In the genomic region with DNA sequence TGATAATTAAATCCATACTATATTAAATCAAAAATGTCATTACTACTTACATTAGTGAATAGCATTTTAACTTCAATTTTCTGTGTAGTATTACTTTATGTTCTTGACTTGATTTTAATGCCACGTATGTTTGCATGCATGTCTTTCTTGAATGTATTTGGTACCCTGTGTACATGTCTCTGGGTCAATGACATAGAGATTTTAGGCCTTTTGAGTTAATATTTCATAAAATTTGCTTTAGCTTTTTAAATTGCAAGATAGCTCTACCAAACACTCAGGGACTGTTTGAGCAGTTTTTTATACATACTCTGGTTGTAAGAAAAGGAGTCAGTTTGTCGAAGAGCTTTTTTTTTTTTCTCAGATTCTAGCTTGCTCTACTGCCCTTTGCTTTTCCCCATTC, we compare ENCODE assay signal across 14 cellular contexts. TPM values are rescaled to one million over a fixed set of nuclear protein-coding genes. Genes with fewer than 3 reads are reported as not detected.
DNase-seq lines count a peak whose midpoint lies in the region; ATAC-seq and TF ChIP-seq lines count a peak whose summit lies in the region.
"Had no signal": no experiment of that assay in that cellular context is flagged by ENCODE, and none has a peak within 500 bp of the region (broad histone marks: within the 10 kb centered on the region; RNA-seq: fewer than 3 reads in every experiment).

No MANE protein-coding gene starts in this region.

- POLR2A ChIA-PET in activated CD8-positive, alpha-beta T cell treated with anti-CD3 and anti-CD28 coated beads for 36 hours (lab: Charles Lee), result interaction anchor here (0.6 to 2.3 kb wide), 4 partner anchors 8 to 44 kb away, joined by 4 to 9 read pairs (median 8); partner anchors contain the start of gene C1orf56
- POLR2A ChIA-PET in activated CD8-positive, alpha-beta T cell treated with anti-CD3 and anti-CD28 coated beads, Interleukin-2, amount 10 ng/mL, durations not matched to agents 7 days and 5 days (lab: Charles Lee), result interaction anchor here (1.1 to 5.8 kb wide), 3 partner anchors 9 to 96 kb away, joined by 3 to 51 read pairs (median 3); partner anchors contain the start of gene GABPB2
- POLR2A ChIA-PET in WTC11 (lab: Charles Lee), result interaction anchor here (0.7 to 1.7 kb wide), 2 partner anchors 10 to 73 kb away, joined by 3 to 5 read pairs; no protein-coding TSS in a partner anchor

- H3K4me3 ChIP-seq in hepatocyte (peak overlapping the region; percentile 99), smooth muscle cell (peak overlapping the region; percentile 100)
- H3K4me3 ChIP-seq: tibial artery had no signal

- no peak for ATAC-seq in activated CD8-positive, alpha-beta T cell treated with anti-CD3 and anti-CD28 coated beads for 36 hours
- no peak for ATAC-seq in activated CD8-positive, alpha-beta T cell treated with anti-CD3 and anti-CD28 coated beads, Interleukin-2, amount 10 ng/mL, durations not matched to agents 7 days and 5 days
- ATAC-seq in WTC11 (no peak), GM21360 (IDR thresholded peaks at IDR 0.05; ENCODE audit: unreplicated experiment) (no peak)
- ATAC-seq in activated CD4-positive, CD25-positive, alpha-beta regulatory T cell treated with anti-CD3 and anti-CD28 coated beads, Interleukin-2, amount 50 U/mL, for 24 hours, result no peak

- no peak overlapping the region for H3K27ac Mint-ChIP-seq in activated CD8-positive, alpha-beta T cell treated with anti-CD3 and anti-CD28 coated beads for 36 hours
- H3K27ac Mint-ChIP-seq in activated CD8-positive, alpha-beta T cell treated with anti-CD3 and anti-CD28 coated beads, Interleukin-2, amount 10 ng/mL, durations not matched to agents 7 days and 5 days, result no peak overlapping the region
- H3K27ac Mint-ChIP-seq in WTC11, result peak overlapping the region; percentile 15; the same call in 1 of the 2 replicates

- no peaks in the 10 kb centered on the region for H3K27me3 Mint-ChIP-seq in activated CD8-positive, alpha-beta T cell treated with anti-CD3 and anti-CD28 coated beads for 36 hours
- no peaks in the 10 kb centered on the region for H3K27me3 Mint-ChIP-seq in activated CD8-positive, alpha-beta T cell treated with anti-CD3 and anti-CD28 coated beads, Interleukin-2, amount 10 ng/mL, durations not matched to agents 7 days and 5 days (ENCODE audit: low read depth)
- no peaks in the 10 kb centered on the region for H3K27me3 Mint-ChIP-seq in WTC11 (ENCODE audit: low read depth)

- H3K36me3 ChIP-seq in hepatocyte (replicated peaks; ENCODE audit: insufficient read depth, low read depth) (no peaks in the 10 kb centered on the region), smooth muscle cell (ENCODE audit: low read depth) (no peaks in the 10 kb centered on the region)

- peaks cover 95% of the 10 kb centered on the region for H3K79me2 ChIP-seq in hepatocyte
- peaks cover 100% of the 10 kb centered on the region for H3K79me2 ChIP-seq in smooth muscle cell (ENCODE audit: low read depth)

- H2AFZ ChIP-seq in hepatocyte (peak overlapping the region; percentile 35), smooth muscle cell (ENCODE audit: low read depth) (no peak overlapping the region)
- H2AFZ ChIP-seq: parathyroid adenoma had no signal

- CTCF ChIA-PET in activated CD8-positive, alpha-beta T cell treated with anti-CD3 and anti-CD28 coated beads for 36 hours (lab: Charles Lee), result interaction anchor here (0.6 to 6.5 kb wide), 7 partner anchors 9 to 201 kb away, joined by 3 to 40 read pairs (median 5); partner anchors contain the start of genes GABPB2 and MINDY1
- CTCF ChIA-PET in activated CD8-positive, alpha-beta T cell treated with anti-CD3 and anti-CD28 coated beads, Interleukin-2, amount 10 ng/mL, durations not matched to agents 7 days and 5 days (lab: Charles Lee), result interaction anchor here (0.9 to 6.7 kb wide), 12 partner anchors 8 to 95 kb away, joined by 3 to 77 read pairs (median 7); partner anchors contain the start of genes C1orf56, GABPB2, MINDY1 and TNFAIP8L2
- CTCF ChIA-PET in WTC11 (lab: Charles Lee), result interaction anchor here (0.7 to 6.5 kb wide), 5 partner anchors 10 to 220 kb away, joined by 3 to 43 read pairs (median 20); partner anchors contain the start of genes C1orf56 and GABPB2

- 52% methylated on average over 2 of the region's 2 CpGs for WGBS in hepatocyte (ENCODE audit: low lambda C conversion rate, missing lambda C conversion rate)
- WGBS in smooth muscle cell (ENCODE audit: low lambda C conversion rate), result 42% methylated on average over 2 of the region's 2 CpGs

- no peaks in the 10 kb centered on the region for H3K9me2 ChIP-seq in hepatocyte (replicated peaks; ENCODE audit: insufficient read depth)

- intact Hi-C loops in activated CD8-positive, alpha-beta T cell treated with anti-CD3 and anti-CD28 coated beads for 36 hours (cut with micrococcal nuclease), result no loop called here
- intact Hi-C loops in posterior cingulate gyrus (cut with DNase I), result no loop called here

- peak overlapping the region; percentile 98 for H3K9ac ChIP-seq in smooth muscle cell (ENCODE audit: low read depth)
- H3K9ac ChIP-seq: KMS-11, parathyroid adenoma had no signal

- peaks cover 10% of the 10 kb centered on the region for H4K20me1 ChIP-seq in hepatocyte (ENCODE audit: insufficient read depth, poor library complexity, severe bottlenecking)
- H4K20me1 ChIP-seq in smooth muscle cell (ENCODE audit: low read depth), result peaks cover 44% of the 10 kb centered on the region

- peaks cover 9% of the 10 kb centered on the region for H3F3A ChIP-seq in smooth muscle cell (ENCODE audit: low read depth)

- H3K36me3 Mint-ChIP-seq in activated CD8-positive, alpha-beta T cell treated with anti-CD3 and anti-CD28 coated beads for 36 hours (ENCODE audit: low read depth), result peaks cover 24% of the 10 kb centered on the region
- H3K36me3 Mint-ChIP-seq in activated CD8-positive, alpha-beta T cell treated with anti-CD3 and anti-CD28 coated beads, Interleukin-2, amount 10 ng/mL, durations not matched to agents 7 days and 5 days (ENCODE audit: low read depth), result peaks cover 37% of the 10 kb centered on the region
- H3K36me3 Mint-ChIP-seq in WTC11, result peaks cover 19% of the 10 kb centered on the region

- peak overlapping the region; percentile 96 for H3K4me3 Mint-ChIP-seq in activated CD8-positive, alpha-beta T cell treated with anti-CD3 and anti-CD28 coated beads for 36 hours
- H3K4me3 Mint-ChIP-seq in activated CD8-positive, alpha-beta T cell treated with anti-CD3 and anti-CD28 coated beads, Interleukin-2, amount 10 ng/mL, durations not matched to agents 7 days and 5 days, result no peak overlapping the region
- peak overlapping the region; percentile 79 for H3K4me3 Mint-ChIP-seq in WTC11

- DNase-seq in activated CD8-positive, alpha-beta T cell treated with anti-CD3 and anti-CD28 coated beads for 36 hours, result no peak
- DNase-seq in activated CD8-positive, alpha-beta T cell treated with anti-CD3 and anti-CD28 coated beads, Interleukin-2, amount 10 ng/mL, durations not matched to agents 7 days and 5 days, result no peak
- DNase-seq in WTC11 (ENCODE audit: low spot score) (no peak), hepatocyte (ENCODE audit: low spot score) (no peak), smooth muscle cell (lab: John Stamatoyannopoulos, UW; ENCODE audit: unreplicated experiment) (no peak), posterior cingulate gyrus (no peak)
- DNase-seq: activated CD4-positive, alpha-beta T cell treated with anti-CD3 and anti-CD28 coated beads for 4 hours; activated naive CD4-positive, alpha-beta T cell treated with Interleukin-2 at 50 U/mL for 16 hours; Right ventricle myocardium superior had no signal

- H3K9me3 Mint-ChIP-seq in activated CD8-positive, alpha-beta T cell treated with anti-CD3 and anti-CD28 coated beads for 36 hours, result no peaks in the 10 kb centered on the region
- no peaks in the 10 kb centered on the region for H3K9me3 Mint-ChIP-seq in activated CD8-positive, alpha-beta T cell treated with anti-CD3 and anti-CD28 coated beads, Interleukin-2, amount 10 ng/mL, durations not matched to agents 7 days and 5 days (ENCODE audit: insufficient read depth)
- no peaks in the 10 kb centered on the region for H3K9me3 Mint-ChIP-seq in WTC11

- H3K4me2 ChIP-seq in hepatocyte, result peak overlapping the region; percentile 96
- peak overlapping the region; percentile 98 for H3K4me2 ChIP-seq in smooth muscle cell
- H3K4me2 ChIP-seq: KMS-11 had no signal

- H3K27me3 ChIP-seq in hepatocyte, result no peaks in the 10 kb centered on the region
- H3K27me3 ChIP-seq in smooth muscle cell (ENCODE audit: low read depth), result no peaks in the 10 kb centered on the region
- H3K27me3 ChIP-seq: tibial artery had no signal

- TF ChIP-seq CTCF in activated CD8-positive, alpha-beta T cell treated with anti-CD3 and anti-CD28 coated beads for 36 hours (IDR thresholded peaks at IDR 0.05), result no peak
- TF ChIP-seq CTCF in WTC11 (IDR thresholded peaks at IDR 0.05), result no peak
- TF ChIP-seq CTCF in hepatocyte (IDR thresholded peaks at IDR 0.05; ENCODE audit: poor library complexity), result no peak
- no peak for TF ChIP-seq CTCF in smooth muscle cell (IDR thresholded peaks at IDR 0.05; ENCODE audit: borderline replicate concordance, insufficient read depth, poor library complexity, severe bottlenecking)

- H3K27ac ChIP-seq in hepatocyte, result peak overlapping the region; percentile 100
- H3K27ac ChIP-seq in smooth muscle cell (ENCODE audit: low read depth), result peak overlapping the region; percentile 98
- H3K27ac ChIP-seq: KMS-11, tibial artery had no signal

- H3K9me3 ChIP-seq in hepatocyte (ENCODE audit: low read depth), result no peaks in the 10 kb centered on the region
- no peaks in the 10 kb centered on the region for H3K9me3 ChIP-seq in smooth muscle cell (replicated peaks; ENCODE audit: low read depth)
- H3K9me3 ChIP-seq: tibial artery had no signal

- H3K4me1 Mint-ChIP-seq in activated CD8-positive, alpha-beta T cell treated with anti-CD3 and anti-CD28 coated beads for 36 hours (ENCODE audit: low read depth), result peaks cover 33% of the 10 kb centered on the region
- H3K4me1 Mint-ChIP-seq in activated CD8-positive, alpha-beta T cell treated with anti-CD3 and anti-CD28 coated beads, Interleukin-2, amount 10 ng/mL, durations not matched to agents 7 days and 5 days (ENCODE audit: low read depth), result peaks cover 38% of the 10 kb centered on the region
- H3K4me1 Mint-ChIP-seq in WTC11, result peaks cover 47% of the 10 kb centered on the region

- H3K4me1 ChIP-seq in hepatocyte (ENCODE audit: insufficient read depth) (peaks cover 27% of the 10 kb centered on the region), smooth muscle cell (ENCODE audit: low read depth) (peaks cover 27% of the 10 kb centered on the region)

RNA-seq across cellular contexts. Expression of gene MLLT11, which starts 1.5 kb away (rescaled TPM):
- 1 to 10 TPM; 4.2 to 4.8 TPM for total RNA-seq in activated CD8-positive, alpha-beta T cell treated with anti-CD3 and anti-CD28 coated beads for 36 hours
- total RNA-seq in activated CD8-positive, alpha-beta T cell treated with anti-CD3 and anti-CD28 coated beads, Interleukin-2, amount 10 ng/mL, durations not matched to agents 7 days and 5 days, result 1 to 10 TPM; 5.7 to 6.0 TPM
- total RNA-seq in WTC11 (2021) (12.7 to 16.4 TPM (median 13.6 TPM) in 3 replicates), hepatocyte (16.8 and 16.9 TPM in 2 replicates), smooth muscle cell (50.1 and 53.4 TPM in 2 replicates)
- polyA plus RNA-seq in hepatocyte (34.3 and 37.6 TPM in 2 replicates), smooth muscle cell (73.2 and 74.2 TPM in 2 replicates)

RNA-seq across cellular contexts. Expression of gene CDC42SE1, which starts 2.3 kb away (rescaled TPM):
- total RNA-seq in activated CD8-positive, alpha-beta T cell treated with anti-CD3 and anti-CD28 coated beads for 36 hours, result 10 to 100 TPM; 86.5 to 92.8 TPM
- total RNA-seq in activated CD8-positive, alpha-beta T cell treated with anti-CD3 and anti-CD28 coated beads, Interleukin-2, amount 10 ng/mL, durations not matched to agents 7 days and 5 days, result 100 to 1,000 TPM; 238 to 245 TPM
- total RNA-seq in WTC11 (2021) (72.8 to 76.3 TPM (median 75.5 TPM) in 3 replicates), hepatocyte (49.4 and 60.2 TPM in 2 replicates), smooth muscle cell (63.3 and 75.9 TPM in 2 replicates)
- polyA plus RNA-seq in hepatocyte (19.0 and 21.2 TPM in 2 replicates), smooth muscle cell (15.2 and 20.8 TPM in 2 replicates)

RNA-seq across cellular contexts. Expression of gene GABPB2, which starts 8.9 kb away (rescaled TPM):
- total RNA-seq in activated CD8-positive, alpha-beta T cell treated with anti-CD3 and anti-CD28 coated beads for 36 hours, result 10 to 100 TPM; 17.5 to 19.3 TPM
- total RNA-seq in activated CD8-positive, alpha-beta T cell treated with anti-CD3 and anti-CD28 coated beads, Interleukin-2, amount 10 ng/mL, durations not matched to agents 7 days and 5 days, result 10 to 100 TPM; 32.7 to 34.4 TPM
- 1.4 to 3.3 TPM (median 1.7 TPM) in 3 replicates for total RNA-seq in WTC11 (2021)
- total RNA-seq in hepatocyte, result 9.9 and 12.9 TPM in 2 replicates
- polyA plus RNA-seq in hepatocyte, result 0.98 and 4.1 TPM in 2 replicates
- total RNA-seq in smooth muscle cell, result 3.6 and 9.1 TPM in 2 replicates
- polyA plus RNA-seq in smooth muscle cell, result 1.3 and 3.0 TPM in 2 replicates

RNA-seq across cellular contexts. Expression of gene C1orf56, which starts 14.2 kb away (rescaled TPM):
- total RNA-seq in activated CD8-positive, alpha-beta T cell treated with anti-CD3 and anti-CD28 coated beads for 36 hours, result 1 to 10 TPM; 1.4 to 1.9 TPM
- 1 to 10 TPM; 1.3 TPM for total RNA-seq in activated CD8-positive, alpha-beta T cell treated with anti-CD3 and anti-CD28 coated beads, Interleukin-2, amount 10 ng/mL, durations not matched to agents 7 days and 5 days
- total RNA-seq in WTC11 (2021) (2.9 to 5.4 TPM (median 3.6 TPM) in 3 replicates), hepatocyte (2.9 and 3.2 TPM in 2 replicates), smooth muscle cell (1.2 and 1.6 TPM in 2 replicates)
- polyA plus RNA-seq in hepatocyte (8.3 and 11.4 TPM in 2 replicates), smooth muscle cell (4.4 and 8.0 TPM in 2 replicates)

RNA-seq across cellular contexts. Expression of gene BNIPL, which starts 25.3 kb away (rescaled TPM):
- 1 to 10 TPM in 1 of 2 experiments, under 1 TPM in 1; 0.54 to 1.4 TPM for total RNA-seq in activated CD8-positive, alpha-beta T cell treated with anti-CD3 and anti-CD28 coated beads for 36 hours
- total RNA-seq in activated CD8-positive, alpha-beta T cell treated with anti-CD3 and anti-CD28 coated beads, Interleukin-2, amount 10 ng/mL, durations not matched to agents 7 days and 5 days, result 1 to 10 TPM; 1.1 to 1.8 TPM
- total RNA-seq in WTC11 (2021) (2.5 to 4.0 TPM (median 3.8 TPM) in 3 replicates), hepatocyte (2.7 and 3.8 TPM in 2 replicates), smooth muscle cell (5.3 and 5.6 TPM in 2 replicates)
- polyA plus RNA-seq in hepatocyte (1.1 and 3.0 TPM in 2 replicates), smooth muscle cell (0.93 and 1.2 TPM in 2 replicates)
